30 cellular contexts compared by ENCODE assay signal in the genomic region with DNA sequence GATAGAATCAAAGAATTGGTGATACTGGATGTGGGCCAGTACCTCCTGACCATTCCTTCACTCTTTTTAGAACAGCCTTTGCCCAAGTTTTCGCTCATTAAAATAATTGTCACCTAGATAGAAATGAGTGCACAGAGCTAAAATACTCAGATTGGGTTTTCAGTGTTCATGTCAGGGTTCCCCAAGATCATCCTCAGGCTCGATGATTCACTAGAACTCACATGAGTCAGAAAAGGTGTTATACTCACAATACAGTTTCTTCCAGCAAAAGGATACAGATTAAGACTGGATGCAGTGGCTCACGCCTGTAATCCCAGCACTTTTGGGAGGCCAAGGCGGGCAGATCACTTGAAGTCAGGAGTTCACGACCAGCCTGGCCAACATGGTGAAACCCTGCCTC. TPM values are rescaled to one million over a fixed set of nuclear protein-coding genes. Genes with fewer than 3 reads are reported as not detected.
DNase-seq lines count a peak whose midpoint lies in the region; ATAC-seq and TF ChIP-seq lines count a peak whose summit lies in the region.
"Had no signal": no experiment of that assay in that cellular context is flagged by ENCODE, and none has a peak within 500 bp of the region (broad histone marks: within the 10 kb centered on the region; RNA-seq: fewer than 3 reads in every experiment).

No MANE protein-coding gene starts in this region.

- no peaks in the 10 kb centered on the region for H3K4me1 ChIP-seq in HAP-1
- H3K4me1 ChIP-seq: spleen, vagina had no signal

- H3K4me1 Mint-ChIP-seq in activated CD8-positive, alpha-beta T cell treated with anti-CD3 and anti-CD28 coated beads for 36 hours (ENCODE audit: low read depth): peaks cover 8% of the 10 kb centered on the region
- H3K4me1 Mint-ChIP-seq in activated CD8-positive, alpha-beta T cell treated with anti-CD3 and anti-CD28 coated beads, Interleukin-2, amount 10 ng/mL, durations not matched to agents 7 days and 5 days (ENCODE audit: low read depth): peaks cover 3% of the 10 kb centered on the region
- H3K4me1 Mint-ChIP-seq in dendritic cell treated with granulocyte-macrophage colony-stimulating factor and Interleukin-4, amounts not matched to agents 40 ng/mL and 50 ng/mL, for 4 days (ENCODE audit: low read depth): peaks cover 18% of the 10 kb centered on the region
- H3K4me1 Mint-ChIP-seq in nephron: peaks cover 36% of the 10 kb centered on the region
- H3K4me1 Mint-ChIP-seq: activated B cell treated with CpG ODN at 0.5 μM for 24 hours; central memory CD8-positive, alpha-beta T cell had no signal

- ATAC-seq in activated CD8-positive, alpha-beta T cell treated with anti-CD3 and anti-CD28 coated beads for 36 hours: peak; percentile 30
- ATAC-seq in activated CD8-positive, alpha-beta T cell treated with anti-CD3 and anti-CD28 coated beads, Interleukin-2, amount 10 ng/mL, durations not matched to agents 7 days and 5 days: no peak
- no peak for ATAC-seq in left lobe of liver
- ATAC-seq: activated naive CD8-positive, alpha-beta T cell treated with anti-CD3 and anti-CD28 coated beads, Interleukin-2, amount 50 U/mL, for 24 hours; HCT116; left lung; right cardiac atrium had no signal

- intact Hi-C loops in activated CD8-positive, alpha-beta T cell treated with anti-CD3 and anti-CD28 coated beads for 36 hours (cut with micrococcal nuclease): no loop called here
- intact Hi-C loops in dendritic cell treated with granulocyte-macrophage colony-stimulating factor and Interleukin-4, amounts not matched to agents 40 ng/mL and 50 ng/mL, for 4 days (cut with micrococcal nuclease): no loop called here

- CTCF ChIA-PET in activated CD8-positive, alpha-beta T cell treated with anti-CD3 and anti-CD28 coated beads for 36 hours (lab: Charles Lee): interaction anchor here (1.0 to 3.2 kb wide), 2 partner anchors 14 to 20 kb away, joined by 3 to 15 read pairs; partner anchors contain the start of gene ERCC4
- CTCF ChIA-PET in activated CD8-positive, alpha-beta T cell treated with anti-CD3 and anti-CD28 coated beads, Interleukin-2, amount 10 ng/mL, durations not matched to agents 7 days and 5 days (lab: Charles Lee): interaction anchor here (1.2 kb wide), 1 partner anchor 9 kb away, joined by 5 read pairs; no protein-coding TSS in a partner anchor

- DNase-seq in activated CD8-positive, alpha-beta T cell treated with anti-CD3 and anti-CD28 coated beads for 36 hours: no peak
- DNase-seq in activated CD8-positive, alpha-beta T cell treated with anti-CD3 and anti-CD28 coated beads, Interleukin-2, amount 10 ng/mL, durations not matched to agents 7 days and 5 days: no peak
- DNase-seq in RPMI7951 (ENCODE audit: low read depth) (peak; percentile 3), left lobe of liver (ENCODE audit: low spot score) (no peak), cerebellar nuclear complex (lab: John Stamatoyannopoulos, UW) (no peak), HAP-1 (ENCODE audit: low spot score in 2 of 2) (no peak)
- DNase-seq: activated B cell treated with CpG ODN at 0.5 μM for 24 hours; activated CD4-positive, alpha-beta memory T cell treated with anti-CD3 and anti-CD28 coated beads, Interleukin-2, amount 10 ng/mL, durations not matched to agents 7 days and 5 days; activated gamma-delta T cell; activated naive CD8-positive, alpha-beta T cell treated with anti-CD3 and anti-CD28 coated beads, Interleukin-2, amount 50 U/mL, for 24 hours; COR-L47; dermis blood vessel endothelial cell; hippocampal formation; mesenchymal stem cell; NCI-H1092; NCI-H187; posterior cingulate gyrus; right cardiac atrium; RPMI8226; spleen; stimulated activated CD4-positive, alpha-beta T cell treated with anti-CD3 and anti-CD28 coated beads, Interleukin-2, amount 100 ng/mL, for 24 hours; T1000; thyroid gland had no signal

- no peak overlapping the region for H3K4me3 ChIP-seq in HAP-1
- H3K4me3 ChIP-seq: left lung, SJSA1, spleen, thyroid gland, vagina had no signal

- peaks cover 24% of the 10 kb centered on the region for H3K36me3 ChIP-seq in HAP-1 (replicated peaks)

- in situ Hi-C loops in HAP-1 (cut with MboI; ENCODE audit: low sequenced_read_pairs): no loop called here

- H3K9me3 ChIP-seq in HAP-1: no peaks in the 10 kb centered on the region
- H3K9me3 ChIP-seq: left lung, SJSA1, spleen, thyroid gland, vagina had no signal

- H3K27me3 ChIP-seq in HAP-1 (ENCODE audit: low read depth): no peaks in the 10 kb centered on the region
- H3K27me3 ChIP-seq: left lung, spleen, thyroid gland, vagina had no signal

- no peak overlapping the region for H3K4me3 Mint-ChIP-seq in activated CD8-positive, alpha-beta T cell treated with anti-CD3 and anti-CD28 coated beads for 36 hours
- no peak overlapping the region for H3K4me3 Mint-ChIP-seq in activated CD8-positive, alpha-beta T cell treated with anti-CD3 and anti-CD28 coated beads, Interleukin-2, amount 10 ng/mL, durations not matched to agents 7 days and 5 days
- no peak overlapping the region for H3K4me3 Mint-ChIP-seq in dendritic cell treated with granulocyte-macrophage colony-stimulating factor and Interleukin-4, amounts not matched to agents 40 ng/mL and 50 ng/mL, for 4 days
- H3K4me3 Mint-ChIP-seq in nephron: no peak overlapping the region
- H3K4me3 Mint-ChIP-seq: activated B cell treated with CpG ODN at 0.5 μM for 24 hours; activated CD4-positive, alpha-beta memory T cell treated with anti-CD3 and anti-CD28 coated beads, Interleukin-2, amount 10 ng/mL, durations not matched to agents 7 days and 5 days; activated naive CD8-positive, alpha-beta T cell treated with anti-CD3 and anti-CD28 coated beads, Interleukin-2, amount 50 U/mL, for 24 hours; central memory CD8-positive, alpha-beta T cell had no signal

- H3K36me3 Mint-ChIP-seq in activated CD8-positive, alpha-beta T cell treated with anti-CD3 and anti-CD28 coated beads for 36 hours (ENCODE audit: low read depth): peaks cover 36% of the 10 kb centered on the region
- H3K36me3 Mint-ChIP-seq in activated CD8-positive, alpha-beta T cell treated with anti-CD3 and anti-CD28 coated beads, Interleukin-2, amount 10 ng/mL, durations not matched to agents 7 days and 5 days (ENCODE audit: low read depth): peaks cover 32% of the 10 kb centered on the region
- peaks cover 78% of the 10 kb centered on the region for H3K36me3 Mint-ChIP-seq in dendritic cell treated with granulocyte-macrophage colony-stimulating factor and Interleukin-4, amounts not matched to agents 40 ng/mL and 50 ng/mL, for 4 days (ENCODE audit: low read depth)
- H3K36me3 Mint-ChIP-seq in nephron (ENCODE audit: low read depth): peaks cover 55% of the 10 kb centered on the region

- H3K9me3 Mint-ChIP-seq in activated CD8-positive, alpha-beta T cell treated with anti-CD3 and anti-CD28 coated beads for 36 hours: no peaks in the 10 kb centered on the region
- no peaks in the 10 kb centered on the region for H3K9me3 Mint-ChIP-seq in activated CD8-positive, alpha-beta T cell treated with anti-CD3 and anti-CD28 coated beads, Interleukin-2, amount 10 ng/mL, durations not matched to agents 7 days and 5 days (ENCODE audit: insufficient read depth)
- peaks cover 18% of the 10 kb centered on the region for H3K9me3 Mint-ChIP-seq in dendritic cell treated with granulocyte-macrophage colony-stimulating factor and Interleukin-4, amounts not matched to agents 40 ng/mL and 50 ng/mL, for 4 days
- no peaks in the 10 kb centered on the region for H3K9me3 Mint-ChIP-seq in nephron
- H3K9me3 Mint-ChIP-seq: activated B cell treated with CpG ODN at 0.5 μM for 24 hours; activated naive CD8-positive, alpha-beta T cell treated with anti-CD3 and anti-CD28 coated beads, Interleukin-2, amount 50 U/mL, for 24 hours; central memory CD8-positive, alpha-beta T cell had no signal

- no peak overlapping the region for H3K27ac Mint-ChIP-seq in activated CD8-positive, alpha-beta T cell treated with anti-CD3 and anti-CD28 coated beads for 36 hours
- H3K27ac Mint-ChIP-seq in activated CD8-positive, alpha-beta T cell treated with anti-CD3 and anti-CD28 coated beads, Interleukin-2, amount 10 ng/mL, durations not matched to agents 7 days and 5 days: no peak overlapping the region
- peak overlapping the region; percentile 6 for H3K27ac Mint-ChIP-seq in dendritic cell treated with granulocyte-macrophage colony-stimulating factor and Interleukin-4, amounts not matched to agents 40 ng/mL and 50 ng/mL, for 4 days
- H3K27ac Mint-ChIP-seq in nephron: peak overlapping the region in 2 of 3 experiments; percentile 24 to 46
- H3K27ac Mint-ChIP-seq: activated B cell treated with CpG ODN at 0.5 μM for 24 hours; activated CD4-positive, alpha-beta memory T cell treated with anti-CD3 and anti-CD28 coated beads, Interleukin-2, amount 10 ng/mL, durations not matched to agents 7 days and 5 days; activated naive CD8-positive, alpha-beta T cell treated with anti-CD3 and anti-CD28 coated beads, Interleukin-2, amount 50 U/mL, for 24 hours had no signal

- no peak for TF ChIP-seq CTCF in activated CD8-positive, alpha-beta T cell treated with anti-CD3 and anti-CD28 coated beads for 36 hours (IDR thresholded peaks at IDR 0.05)
- TF ChIP-seq CTCF in nephron (IDR thresholded peaks at IDR 0.05; ENCODE audit: unreplicated experiment in 3 of 3): no peak

- no peaks in the 10 kb centered on the region for H3K27me3 Mint-ChIP-seq in activated CD8-positive, alpha-beta T cell treated with anti-CD3 and anti-CD28 coated beads for 36 hours
- no peaks in the 10 kb centered on the region for H3K27me3 Mint-ChIP-seq in activated CD8-positive, alpha-beta T cell treated with anti-CD3 and anti-CD28 coated beads, Interleukin-2, amount 10 ng/mL, durations not matched to agents 7 days and 5 days (ENCODE audit: low read depth)
- H3K27me3 Mint-ChIP-seq in dendritic cell treated with granulocyte-macrophage colony-stimulating factor and Interleukin-4, amounts not matched to agents 40 ng/mL and 50 ng/mL, for 4 days: no peaks in the 10 kb centered on the region
- no peaks in the 10 kb centered on the region for H3K27me3 Mint-ChIP-seq in nephron (ENCODE audit: low read depth)
- H3K27me3 Mint-ChIP-seq: activated B cell treated with CpG ODN at 0.5 μM for 24 hours; activated CD4-positive, alpha-beta memory T cell treated with anti-CD3 and anti-CD28 coated beads, Interleukin-2, amount 10 ng/mL, durations not matched to agents 7 days and 5 days; activated naive CD8-positive, alpha-beta T cell treated with anti-CD3 and anti-CD28 coated beads, Interleukin-2, amount 50 U/mL, for 24 hours; central memory CD8-positive, alpha-beta T cell had no signal

- POLR2A ChIA-PET in activated CD8-positive, alpha-beta T cell treated with anti-CD3 and anti-CD28 coated beads for 36 hours (lab: Charles Lee): no interaction called here
- POLR2A ChIA-PET in activated CD8-positive, alpha-beta T cell treated with anti-CD3 and anti-CD28 coated beads, Interleukin-2, amount 10 ng/mL, durations not matched to agents 7 days and 5 days (lab: Charles Lee): no interaction called here

RNA-seq across cellular contexts. Expression of gene ERCC4, which starts 19.9 kb away (rescaled TPM):
- total RNA-seq in activated CD8-positive, alpha-beta T cell treated with anti-CD3 and anti-CD28 coated beads for 36 hours: 10 to 100 TPM in 1 of 2 experiments, 1 to 10 TPM in 1; 6.2 to 13.3 TPM
- 10 to 100 TPM in 1 of 2 experiments, 1 to 10 TPM in 1; 8.9 to 12.8 TPM for total RNA-seq in activated CD8-positive, alpha-beta T cell treated with anti-CD3 and anti-CD28 coated beads, Interleukin-2, amount 10 ng/mL, durations not matched to agents 7 days and 5 days
- total RNA-seq in RPMI7951 (2014; rRNA removed; shearing (Covaris generic)): 6.6 and 10.0 TPM in 2 replicates
- total RNA-seq in left lobe of liver: 5.2 TPM

Comparison
In these comparisons a context has a peak if more than half of its experiments do, and no peak if none do; other contexts are left out.
1. H3K27ac Mint-ChIP-seq: peak in dendritic cell treated with granulocyte-macrophage colony-stimulating factor and Interleukin-4, amounts not matched to agents 40 ng/mL and 50 ng/mL, for 4 days (single experiment) and nephron (2 of 3); none in activated CD8-positive, alpha-beta T cell treated with anti-CD3 and anti-CD28 coated beads for 36 hours (single experiment) and activated CD8-positive, alpha-beta T cell treated with anti-CD3 and anti-CD28 coated beads, Interleukin-2, amount 10 ng/mL, durations not matched to agents 7 days and 5 days (single experiment).